In the genomic region with DNA sequence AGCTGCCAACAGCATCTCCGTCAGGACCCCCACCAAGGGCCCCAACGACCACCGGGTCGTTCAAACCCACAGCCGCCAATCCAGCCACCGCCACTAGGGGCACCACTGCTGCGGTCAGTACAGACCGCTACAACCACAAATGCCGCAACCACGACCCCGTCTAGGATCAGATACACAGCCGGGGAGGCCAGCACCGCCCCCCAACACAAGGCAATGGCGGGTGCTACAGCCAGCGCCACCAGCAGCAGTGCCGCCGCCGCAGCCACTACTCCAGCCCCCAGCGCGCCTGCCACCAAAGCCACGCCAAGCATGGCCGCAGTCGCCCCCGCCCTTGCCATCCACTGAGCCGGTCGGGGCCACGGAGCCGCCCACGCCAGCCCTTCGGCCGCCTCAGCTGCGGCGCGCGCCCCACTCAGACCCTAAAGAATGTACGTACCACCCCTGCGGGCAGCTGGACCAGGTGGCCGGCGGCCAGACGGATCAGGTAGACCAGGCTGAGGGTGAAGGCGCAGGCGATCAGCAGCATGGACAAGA, we compare ENCODE assay signal across 1 cellular context.
A peak's percentile ranks its signal among the peaks of the same experiment; 100 is the strongest.
TF ChIP-seq lines count a peak whose summit lies in the region.

No MANE protein-coding gene starts in this region.

TF ChIP-seq in HEK293, 187 proteins besides CTCF, POLR2A, EP300 and RAD21 (continued from another document and continues in another):
- TF ChIP-seq, protein P1, sequence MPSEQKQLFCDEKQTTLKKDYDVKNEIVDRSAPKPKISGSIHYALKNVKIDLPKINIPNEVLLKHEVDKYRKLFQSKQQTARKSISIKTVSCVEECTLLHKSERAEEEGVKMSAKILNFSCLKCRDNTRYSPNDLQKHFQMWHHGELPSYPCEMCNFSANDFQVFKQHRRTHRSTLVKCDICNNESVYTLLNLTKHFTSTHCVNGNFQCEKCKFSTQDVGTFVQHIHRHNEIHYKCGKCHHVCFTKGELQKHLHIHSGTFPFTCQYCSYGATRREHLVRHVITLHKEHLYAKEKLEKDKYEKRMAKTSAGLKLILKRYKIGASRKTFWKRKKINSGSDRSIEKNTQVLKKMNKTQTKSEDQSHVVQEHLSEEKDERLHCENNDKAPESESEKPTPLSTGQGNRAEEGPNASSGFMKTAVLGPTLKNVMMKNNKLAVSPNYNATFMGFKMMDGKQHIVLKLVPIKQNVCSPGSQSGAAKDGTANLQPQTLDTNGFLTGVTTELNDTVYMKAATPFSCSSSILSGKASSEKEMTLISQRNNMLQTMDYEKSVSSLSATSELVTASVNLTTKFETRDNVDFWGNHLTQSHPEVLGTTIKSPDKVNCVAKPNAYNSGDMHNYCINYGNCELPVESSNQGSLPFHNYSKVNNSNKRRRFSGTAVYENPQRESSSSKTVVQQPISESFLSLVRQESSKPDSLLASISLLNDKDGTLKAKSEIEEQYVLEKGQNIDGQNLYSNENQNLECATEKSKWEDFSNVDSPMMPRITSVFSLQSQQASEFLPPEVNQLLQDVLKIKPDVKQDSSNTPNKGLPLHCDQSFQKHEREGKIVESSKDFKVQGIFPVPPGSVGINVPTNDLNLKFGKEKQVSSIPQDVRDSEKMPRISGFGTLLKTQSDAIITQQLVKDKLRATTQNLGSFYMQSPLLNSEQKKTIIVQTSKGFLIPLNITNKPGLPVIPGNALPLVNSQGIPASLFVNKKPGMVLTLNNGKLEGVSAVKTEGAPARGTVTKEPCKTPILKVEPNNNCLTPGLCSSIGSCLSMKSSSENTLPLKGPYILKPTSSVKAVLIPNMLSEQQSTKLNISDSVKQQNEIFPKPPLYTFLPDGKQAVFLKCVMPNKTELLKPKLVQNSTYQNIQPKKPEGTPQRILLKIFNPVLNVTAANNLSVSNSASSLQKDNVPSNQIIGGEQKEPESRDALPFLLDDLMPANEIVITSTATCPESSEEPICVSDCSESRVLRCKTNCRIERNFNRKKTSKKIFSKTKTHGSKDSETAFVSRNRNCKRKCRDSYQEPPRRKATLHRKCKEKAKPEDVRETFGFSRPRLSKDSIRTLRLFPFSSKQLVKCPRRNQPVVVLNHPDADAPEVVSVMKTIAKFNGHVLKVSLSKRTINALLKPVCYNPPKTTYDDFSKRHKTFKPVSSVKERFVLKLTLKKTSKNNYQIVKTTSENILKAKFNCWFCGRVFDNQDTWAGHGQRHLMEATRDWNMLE (tag by site-specific recombination; conservative IDR thresholded peaks at IDR 0.05; ENCODE audit: low read depth), result no peak
- no peak for TF ChIP-seq GFI1B (tag by site-specific recombination; IDR thresholded peaks at IDR 0.05)
- no peak for TF ChIP-seq BCL11B (tag by site-specific recombination; IDR thresholded peaks at IDR 0.05; ENCODE audit: low read depth)
- TF ChIP-seq ZNF133 (tag by site-specific recombination; IDR thresholded peaks at IDR 0.05), result no peak
- TF ChIP-seq KLF7 (tag by site-specific recombination; IDR thresholded peaks at IDR 0.05; ENCODE audit: borderline replicate concordance), result no peak; the same call in 1 of the 2 replicates
- TF ChIP-seq ZNF473 (tag by site-specific recombination; IDR thresholded peaks at IDR 0.05), result no peak
- no peak for TF ChIP-seq ZNF341 (tag by site-specific recombination; IDR thresholded peaks at IDR 0.05; ENCODE audit: low read depth)
- TF ChIP-seq ZFP41 (tag by site-specific recombination; IDR thresholded peaks at IDR 0.05; ENCODE audit: borderline replicate concordance), result no peak
- TF ChIP-seq SCRT2 (tag by site-specific recombination; IDR thresholded peaks at IDR 0.05), result no peak
- no peak for TF ChIP-seq ZNF529 (tag by site-specific recombination; IDR thresholded peaks at IDR 0.05; ENCODE audit: insufficient replicate concordance)
- TF ChIP-seq, protein P2, sequence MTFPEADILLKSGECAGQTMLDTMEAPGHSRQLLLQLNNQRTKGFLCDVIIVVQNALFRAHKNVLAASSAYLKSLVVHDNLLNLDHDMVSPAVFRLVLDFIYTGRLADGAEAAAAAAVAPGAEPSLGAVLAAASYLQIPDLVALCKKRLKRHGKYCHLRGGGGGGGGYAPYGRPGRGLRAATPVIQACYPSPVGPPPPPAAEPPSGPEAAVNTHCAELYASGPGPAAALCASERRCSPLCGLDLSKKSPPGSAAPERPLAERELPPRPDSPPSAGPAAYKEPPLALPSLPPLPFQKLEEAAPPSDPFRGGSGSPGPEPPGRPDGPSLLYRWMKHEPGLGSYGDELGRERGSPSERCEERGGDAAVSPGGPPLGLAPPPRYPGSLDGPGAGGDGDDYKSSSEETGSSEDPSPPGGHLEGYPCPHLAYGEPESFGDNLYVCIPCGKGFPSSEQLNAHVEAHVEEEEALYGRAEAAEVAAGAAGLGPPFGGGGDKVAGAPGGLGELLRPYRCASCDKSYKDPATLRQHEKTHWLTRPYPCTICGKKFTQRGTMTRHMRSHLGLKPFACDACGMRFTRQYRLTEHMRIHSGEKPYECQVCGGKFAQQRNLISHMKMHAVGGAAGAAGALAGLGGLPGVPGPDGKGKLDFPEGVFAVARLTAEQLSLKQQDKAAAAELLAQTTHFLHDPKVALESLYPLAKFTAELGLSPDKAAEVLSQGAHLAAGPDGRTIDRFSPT (tag by site-specific recombination; IDR thresholded peaks at IDR 0.05), result no peak
- TF ChIP-seq ZNF530 (tag by site-specific recombination; IDR thresholded peaks at IDR 0.05; ENCODE audit: low read depth), result no peak
- no peak for TF ChIP-seq FEZF1 (tag by site-specific recombination; IDR thresholded peaks at IDR 0.05)
- no peak for TF ChIP-seq ZNF837 (tag by site-specific recombination; IDR thresholded peaks at IDR 0.05)
- TF ChIP-seq ZNF558 (tag by site-specific recombination; IDR thresholded peaks at IDR 0.05), result no peak
- TF ChIP-seq, protein P3, sequence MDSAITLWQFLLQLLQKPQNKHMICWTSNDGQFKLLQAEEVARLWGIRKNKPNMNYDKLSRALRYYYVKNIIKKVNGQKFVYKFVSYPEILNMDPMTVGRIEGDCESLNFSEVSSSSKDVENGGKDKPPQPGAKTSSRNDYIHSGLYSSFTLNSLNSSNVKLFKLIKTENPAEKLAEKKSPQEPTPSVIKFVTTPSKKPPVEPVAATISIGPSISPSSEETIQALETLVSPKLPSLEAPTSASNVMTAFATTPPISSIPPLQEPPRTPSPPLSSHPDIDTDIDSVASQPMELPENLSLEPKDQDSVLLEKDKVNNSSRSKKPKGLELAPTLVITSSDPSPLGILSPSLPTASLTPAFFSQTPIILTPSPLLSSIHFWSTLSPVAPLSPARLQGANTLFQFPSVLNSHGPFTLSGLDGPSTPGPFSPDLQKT (IDR thresholded peaks at IDR 0.05; ENCODE audit: borderline replicate concordance, low read depth, low read length), result no peak
- TF ChIP-seq, protein P4, sequence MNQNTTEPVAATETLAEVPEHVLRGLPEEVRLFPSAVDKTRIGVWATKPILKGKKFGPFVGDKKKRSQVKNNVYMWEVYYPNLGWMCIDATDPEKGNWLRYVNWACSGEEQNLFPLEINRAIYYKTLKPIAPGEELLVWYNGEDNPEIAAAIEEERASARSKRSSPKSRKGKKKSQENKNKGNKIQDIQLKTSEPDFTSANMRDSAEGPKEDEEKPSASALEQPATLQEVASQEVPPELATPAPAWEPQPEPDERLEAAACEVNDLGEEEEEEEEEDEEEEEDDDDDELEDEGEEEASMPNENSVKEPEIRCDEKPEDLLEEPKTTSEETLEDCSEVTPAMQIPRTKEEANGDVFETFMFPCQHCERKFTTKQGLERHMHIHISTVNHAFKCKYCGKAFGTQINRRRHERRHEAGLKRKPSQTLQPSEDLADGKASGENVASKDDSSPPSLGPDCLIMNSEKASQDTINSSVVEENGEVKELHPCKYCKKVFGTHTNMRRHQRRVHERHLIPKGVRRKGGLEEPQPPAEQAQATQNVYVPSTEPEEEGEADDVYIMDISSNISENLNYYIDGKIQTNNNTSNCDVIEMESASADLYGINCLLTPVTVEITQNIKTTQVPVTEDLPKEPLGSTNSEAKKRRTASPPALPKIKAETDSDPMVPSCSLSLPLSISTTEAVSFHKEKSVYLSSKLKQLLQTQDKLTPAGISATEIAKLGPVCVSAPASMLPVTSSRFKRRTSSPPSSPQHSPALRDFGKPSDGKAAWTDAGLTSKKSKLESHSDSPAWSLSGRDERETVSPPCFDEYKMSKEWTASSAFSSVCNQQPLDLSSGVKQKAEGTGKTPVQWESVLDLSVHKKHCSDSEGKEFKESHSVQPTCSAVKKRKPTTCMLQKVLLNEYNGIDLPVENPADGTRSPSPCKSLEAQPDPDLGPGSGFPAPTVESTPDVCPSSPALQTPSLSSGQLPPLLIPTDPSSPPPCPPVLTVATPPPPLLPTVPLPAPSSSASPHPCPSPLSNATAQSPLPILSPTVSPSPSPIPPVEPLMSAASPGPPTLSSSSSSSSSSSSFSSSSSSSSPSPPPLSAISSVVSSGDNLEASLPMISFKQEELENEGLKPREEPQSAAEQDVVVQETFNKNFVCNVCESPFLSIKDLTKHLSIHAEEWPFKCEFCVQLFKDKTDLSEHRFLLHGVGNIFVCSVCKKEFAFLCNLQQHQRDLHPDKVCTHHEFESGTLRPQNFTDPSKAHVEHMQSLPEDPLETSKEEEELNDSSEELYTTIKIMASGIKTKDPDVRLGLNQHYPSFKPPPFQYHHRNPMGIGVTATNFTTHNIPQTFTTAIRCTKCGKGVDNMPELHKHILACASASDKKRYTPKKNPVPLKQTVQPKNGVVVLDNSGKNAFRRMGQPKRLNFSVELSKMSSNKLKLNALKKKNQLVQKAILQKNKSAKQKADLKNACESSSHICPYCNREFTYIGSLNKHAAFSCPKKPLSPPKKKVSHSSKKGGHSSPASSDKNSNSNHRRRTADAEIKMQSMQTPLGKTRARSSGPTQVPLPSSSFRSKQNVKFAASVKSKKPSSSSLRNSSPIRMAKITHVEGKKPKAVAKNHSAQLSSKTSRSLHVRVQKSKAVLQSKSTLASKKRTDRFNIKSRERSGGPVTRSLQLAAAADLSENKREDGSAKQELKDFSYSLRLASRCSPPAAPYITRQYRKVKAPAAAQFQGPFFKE (tag by site-specific recombination; IDR thresholded peaks at IDR 0.05; ENCODE audit: borderline replicate concordance), result no peak
- TF ChIP-seq ZIC2 (tag by site-specific recombination; IDR thresholded peaks at IDR 0.05), result 0 out of 2 replicates have a peak, but pooled peaks have one; percentile 26
- TF ChIP-seq PRDM1 (tag by site-specific recombination; IDR thresholded peaks at IDR 0.05), result no peak
- no peak for TF ChIP-seq ZNF623 (tag by site-specific recombination; IDR thresholded peaks at IDR 0.05)
- TF ChIP-seq, protein P5, sequence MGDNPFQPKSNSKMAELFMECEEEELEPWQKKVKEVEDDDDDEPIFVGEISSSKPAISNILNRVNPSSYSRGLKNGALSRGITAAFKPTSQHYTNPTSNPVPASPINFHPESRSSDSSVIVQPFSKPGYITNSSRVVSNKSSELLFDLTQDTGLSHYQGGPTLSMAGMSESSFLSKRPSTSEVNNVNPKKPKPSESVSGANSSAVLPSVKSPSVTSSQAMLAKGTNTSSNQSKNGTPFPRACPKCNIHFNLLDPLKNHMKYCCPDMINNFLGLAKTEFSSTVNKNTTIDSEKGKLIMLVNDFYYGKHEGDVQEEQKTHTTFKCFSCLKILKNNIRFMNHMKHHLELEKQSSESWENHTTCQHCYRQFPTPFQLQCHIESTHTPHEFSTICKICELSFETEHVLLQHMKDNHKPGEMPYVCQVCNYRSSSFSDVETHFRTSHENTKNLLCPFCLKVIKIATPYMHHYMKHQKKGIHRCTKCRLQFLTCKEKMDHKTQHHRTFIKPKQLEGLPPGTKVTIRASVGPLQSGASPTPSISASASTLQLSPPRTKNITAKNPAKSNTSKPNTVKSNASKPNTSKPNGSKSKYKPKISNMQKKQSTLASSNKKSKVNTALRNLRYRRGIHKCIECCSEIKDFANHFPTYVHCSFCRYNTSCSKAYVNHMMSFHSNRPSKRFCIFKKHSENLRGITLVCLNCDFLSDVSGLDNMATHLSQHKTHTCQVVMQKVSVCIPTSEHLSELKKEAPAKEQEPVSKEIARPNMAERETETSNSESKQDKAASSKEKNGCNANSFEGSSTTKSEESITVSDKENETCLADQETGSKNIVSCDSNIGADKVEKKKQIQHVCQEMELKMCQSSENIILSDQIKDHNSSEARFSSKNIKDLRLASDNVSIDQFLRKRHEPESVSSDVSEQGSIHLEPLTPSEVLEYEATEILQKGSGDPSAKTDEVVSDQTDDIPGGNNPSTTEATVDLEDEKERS (tag by site-specific recombination; IDR thresholded peaks at IDR 0.05), result no peak
- peak; percentile 22; the same call in 1 of the 2 replicates for TF ChIP-seq ZNF600 (tag by site-specific recombination; IDR thresholded peaks at IDR 0.05)
- TF ChIP-seq ZBTB20 (tag by site-specific recombination; IDR thresholded peaks at IDR 0.05), result peak; percentile 14; the same call in 1 of the 2 replicates
- TF ChIP-seq, protein P6, sequence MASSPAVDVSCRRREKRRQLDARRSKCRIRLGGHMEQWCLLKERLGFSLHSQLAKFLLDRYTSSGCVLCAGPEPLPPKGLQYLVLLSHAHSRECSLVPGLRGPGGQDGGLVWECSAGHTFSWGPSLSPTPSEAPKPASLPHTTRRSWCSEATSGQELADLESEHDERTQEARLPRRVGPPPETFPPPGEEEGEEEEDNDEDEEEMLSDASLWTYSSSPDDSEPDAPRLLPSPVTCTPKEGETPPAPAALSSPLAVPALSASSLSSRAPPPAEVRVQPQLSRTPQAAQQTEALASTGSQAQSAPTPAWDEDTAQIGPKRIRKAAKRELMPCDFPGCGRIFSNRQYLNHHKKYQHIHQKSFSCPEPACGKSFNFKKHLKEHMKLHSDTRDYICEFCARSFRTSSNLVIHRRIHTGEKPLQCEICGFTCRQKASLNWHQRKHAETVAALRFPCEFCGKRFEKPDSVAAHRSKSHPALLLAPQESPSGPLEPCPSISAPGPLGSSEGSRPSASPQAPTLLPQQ (tag by site-specific recombination; IDR thresholded peaks at IDR 0.05), result no peak
- TF ChIP-seq, protein P7, sequence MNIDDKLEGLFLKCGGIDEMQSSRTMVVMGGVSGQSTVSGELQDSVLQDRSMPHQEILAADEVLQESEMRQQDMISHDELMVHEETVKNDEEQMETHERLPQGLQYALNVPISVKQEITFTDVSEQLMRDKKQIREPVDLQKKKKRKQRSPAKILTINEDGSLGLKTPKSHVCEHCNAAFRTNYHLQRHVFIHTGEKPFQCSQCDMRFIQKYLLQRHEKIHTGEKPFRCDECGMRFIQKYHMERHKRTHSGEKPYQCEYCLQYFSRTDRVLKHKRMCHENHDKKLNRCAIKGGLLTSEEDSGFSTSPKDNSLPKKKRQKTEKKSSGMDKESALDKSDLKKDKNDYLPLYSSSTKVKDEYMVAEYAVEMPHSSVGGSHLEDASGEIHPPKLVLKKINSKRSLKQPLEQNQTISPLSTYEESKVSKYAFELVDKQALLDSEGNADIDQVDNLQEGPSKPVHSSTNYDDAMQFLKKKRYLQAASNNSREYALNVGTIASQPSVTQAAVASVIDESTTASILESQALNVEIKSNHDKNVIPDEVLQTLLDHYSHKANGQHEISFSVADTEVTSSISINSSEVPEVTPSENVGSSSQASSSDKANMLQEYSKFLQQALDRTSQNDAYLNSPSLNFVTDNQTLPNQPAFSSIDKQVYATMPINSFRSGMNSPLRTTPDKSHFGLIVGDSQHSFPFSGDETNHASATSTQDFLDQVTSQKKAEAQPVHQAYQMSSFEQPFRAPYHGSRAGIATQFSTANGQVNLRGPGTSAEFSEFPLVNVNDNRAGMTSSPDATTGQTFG (tag by site-specific recombination; IDR thresholded peaks at IDR 0.05; ENCODE audit: borderline replicate concordance), result no peak
- TF ChIP-seq ZFP3 (tag by site-specific recombination; IDR thresholded peaks at IDR 0.05; ENCODE audit: low read depth), result no peak
